In genomic region chr6:136989591-136990578, GRCh38 we compare ENCODE assay signal across 9 cellular contexts. TPM values are rescaled to one million over a fixed set of nuclear protein-coding genes. Genes with fewer than 3 reads are reported as not detected.
DNase-seq lines count a peak whose midpoint lies in the region; ATAC-seq and TF ChIP-seq lines count a peak whose summit lies in the region.
"Had no signal": no experiment of that assay in that cellular context is flagged by ENCODE, and none has a peak within 500 bp of the region (broad histone marks: within the 10 kb centered on the region; RNA-seq: fewer than 3 reads in every experiment).

No MANE protein-coding gene starts in this region.

- ATAC-seq in stimulated activated effector memory CD8-positive, alpha-beta T cell treated with anti-CD3 and anti-CD28 coated beads, Interleukin-12 subunit alpha, Interleukin-12 subunit beta, amount 100 ng/mL, for 72 hours = peak; percentile 44
- ATAC-seq in esophagus mucosa = no peak
- ATAC-seq in HG02642 (IDR thresholded peaks at IDR 0.05; ENCODE audit: poor library complexity, unreplicated experiment) = no peak
- ATAC-seq in GM19463 (IDR thresholded peaks at IDR 0.05; ENCODE audit: unreplicated experiment) = no peak

- peak; percentile 47 for DNase-seq in HT-29 (ENCODE audit: low spot score)
- peak; percentile 26 for DNase-seq in adipocyte (ENCODE audit: low read depth)
- DNase-seq in stimulated activated effector memory CD8-positive, alpha-beta T cell treated with anti-CD3 and anti-CD28 coated beads, Interleukin-12 subunit alpha, Interleukin-12 subunit beta, amount 100 ng/mL, for 72 hours (ENCODE audit: low spot score in 2 of 2) = peak in 1 of 2 donors; percentile 44
- no peak for DNase-seq in MM.1S

- no peaks in the 10 kb centered on the region for H3K9me2 ChIP-seq in MM.1S (replicated peaks; ENCODE audit: insufficient read depth, low read length)

- H3K9ac ChIP-seq in adipocyte (ENCODE audit: low read length) = peak overlapping the region; percentile 35
- peak overlapping the region; percentile 64; the same call in 1 of the 2 replicates for H3K9ac ChIP-seq in iPS-20b (ENCODE audit: low read depth, low read length)
- no peak overlapping the region for H3K9ac ChIP-seq in MM.1S (ENCODE audit: low read length)

- no peak overlapping the region for H3K27ac Mint-ChIP-seq in stimulated activated effector memory CD8-positive, alpha-beta T cell treated with anti-CD3 and anti-CD28 coated beads, Interleukin-12 subunit alpha, Interleukin-12 subunit beta, amount 100 ng/mL, for 72 hours
- H3K27ac Mint-ChIP-seq: activated naive CD8-positive, alpha-beta T cell had no signal

- H3K9me3 ChIP-seq in adipocyte (ENCODE audit: control insufficient read depth, low read length) (no peaks in the 10 kb centered on the region), iPS-20b (ENCODE audit: insufficient read depth, low read depth, low read length) (no peaks in the 10 kb centered on the region), MM.1S (replicated peaks; ENCODE audit: insufficient read depth, low read length) (no peaks in the 10 kb centered on the region)

- peak overlapping the region; percentile 27 for H3K4me3 Mint-ChIP-seq in stimulated activated effector memory CD8-positive, alpha-beta T cell treated with anti-CD3 and anti-CD28 coated beads, Interleukin-12 subunit alpha, Interleukin-12 subunit beta, amount 100 ng/mL, for 72 hours

- H3K36me3 ChIP-seq in adipocyte (ENCODE audit: control insufficient read depth, insufficient read depth, low read length, severe bottlenecking) (no peaks in the 10 kb centered on the region), iPS-20b (ENCODE audit: insufficient read depth, low read depth, low read length) (no peaks in the 10 kb centered on the region), MM.1S (replicated peaks; ENCODE audit: insufficient read depth, low read length) (no peaks in the 10 kb centered on the region)

- H3K27ac ChIP-seq in iPS-20b (ENCODE audit: low read length) = no peak overlapping the region
- no peak overlapping the region for H3K27ac ChIP-seq in MM.1S (ENCODE audit: low read length)

- no peak for TF ChIP-seq CTCF in MM.1S (IDR thresholded peaks at IDR 0.05; ENCODE audit: low read length)

- H3K27me3 ChIP-seq in adipocyte (replicated peaks; ENCODE audit: control insufficient read depth, insufficient read depth, low read length) = peaks cover 11% of the 10 kb centered on the region
- H3K27me3 ChIP-seq in iPS-20b (ENCODE audit: insufficient read depth, low read length) = peaks cover 10% of the 10 kb centered on the region; the same call in 1 of the 2 replicates
- no peaks in the 10 kb centered on the region for H3K27me3 ChIP-seq in MM.1S (replicated peaks; ENCODE audit: insufficient read depth, low read length)

- H3K4me3 ChIP-seq in adipocyte (ENCODE audit: low read length) (peak overlapping the region; percentile 78), iPS-20b (ENCODE audit: low read length) (peak overlapping the region; percentile 77), MM.1S (ENCODE audit: low read length) (no peak overlapping the region)

- H2AFZ ChIP-seq in MM.1S (ENCODE audit: low read length) = no peak overlapping the region

- no peaks in the 10 kb centered on the region for H3K36me3 Mint-ChIP-seq in stimulated activated effector memory CD8-positive, alpha-beta T cell treated with anti-CD3 and anti-CD28 coated beads, Interleukin-12 subunit alpha, Interleukin-12 subunit beta, amount 100 ng/mL, for 72 hours
- H3K36me3 Mint-ChIP-seq: activated naive CD8-positive, alpha-beta T cell had no signal

- no peaks in the 10 kb centered on the region for H3K79me2 ChIP-seq in MM.1S (ENCODE audit: low read length)

- H3F3A ChIP-seq in MM.1S (ENCODE audit: insufficient read depth, low read length) = no peaks in the 10 kb centered on the region

- H3K4me2 ChIP-seq in MM.1S (ENCODE audit: low read depth, low read length) = no peak overlapping the region

- no peaks in the 10 kb centered on the region for H3K9me3 Mint-ChIP-seq in stimulated activated effector memory CD8-positive, alpha-beta T cell treated with anti-CD3 and anti-CD28 coated beads, Interleukin-12 subunit alpha, Interleukin-12 subunit beta, amount 100 ng/mL, for 72 hours

- H3K4me1 ChIP-seq in adipocyte (ENCODE audit: control insufficient read depth, insufficient read depth, low read length) = peaks cover 19% of the 10 kb centered on the region
- peaks cover 25% of the 10 kb centered on the region for H3K4me1 ChIP-seq in iPS-20b (ENCODE audit: insufficient read depth, low read length)
- H3K4me1 ChIP-seq in MM.1S (ENCODE audit: low read length) = no peaks in the 10 kb centered on the region

- peaks cover 6% of the 10 kb centered on the region for H3K4me1 Mint-ChIP-seq in stimulated activated effector memory CD8-positive, alpha-beta T cell treated with anti-CD3 and anti-CD28 coated beads, Interleukin-12 subunit alpha, Interleukin-12 subunit beta, amount 100 ng/mL, for 72 hours

- H4K20me1 ChIP-seq in MM.1S (ENCODE audit: insufficient read depth, low read length) = no peaks in the 10 kb centered on the region

RNA-seq across cellular contexts. Expression of gene IL20RA, which starts 54.9 kb away (rescaled TPM):
- total RNA-seq in HT-29 (2014; rRNA removed; shearing (Covaris generic)) = 7.9 and 16.7 TPM in 2 replicates
- total RNA-seq in esophagus mucosa = 13.3 TPM
